Comparison of ENCODE assay signal across 8 cellular contexts in genomic region chr10:55704950-55705349, GRCh38.
"Had no signal": no experiment of that assay in that cellular context is flagged by ENCODE, and none has a peak within 500 bp of the region (broad histone marks: within the 10 kb centered on the region; RNA-seq: fewer than 3 reads in every experiment).

No MANE protein-coding gene starts in this region.

- FAIRE-seq: K562 had no signal

- H3K27ac ChIP-seq: GM23248, HL-60 had no signal

- DNase-seq: GM23248, GOT3, H7, HCEC 1CT, HFFc6, IMR-90 had no signal

- H3K4me3 ChIP-seq: GM23248, K562 had no signal

- H3K9ac ChIP-seq: GM23248 had no signal
